Comparison of ENCODE assay signal across 12 cellular contexts in genomic region chr6:100347901-100348550, GRCh38.
DNase-seq lines count a peak whose midpoint lies in the region; ATAC-seq, FAIRE-seq and TF ChIP-seq lines count a peak whose summit lies in the region.
"Had no signal": no experiment of that assay in that cellular context is flagged by ENCODE, and none has a peak within 500 bp of the region (broad histone marks: within the 10 kb centered on the region; RNA-seq: fewer than 3 reads in every experiment).

No MANE protein-coding gene starts in this region.

- no peak overlapping the region for H3K4me3 ChIP-seq in cardiac fibroblast (replicated peaks in 1 of 2; ENCODE audit: low read depth in 2 of 2, low read length in 2 of 2)
- H3K4me3 ChIP-seq: PC-9 had no signal

- H3K27ac ChIP-seq in KOPT-K1 (ENCODE audit: low read depth, low read length, poor library complexity, severe bottlenecking), result peak overlapping the region; percentile 98
- H3K27ac ChIP-seq: PC-9 had no signal

- H3K9me3 ChIP-seq in KOPT-K1 (ENCODE audit: insufficient read depth, low read length, poor library complexity, severe bottlenecking), result no peaks in the 10 kb centered on the region

- FAIRE-seq in GM19239 (lab: Jason Lieb, UNC), result no peak

- H3K36me3 ChIP-seq in KOPT-K1 (ENCODE audit: insufficient read depth, low read length), result no peaks in the 10 kb centered on the region

- DNase-seq in A172 (ENCODE audit: low spot score) (peak; percentile 46), cardiac fibroblast (ENCODE audit: low read depth in 2 of 2) (peak; percentile 55 to 69), GM19239 (ENCODE audit: insufficient read length, low spot score) (no peak), epidermal melanocyte (ENCODE audit: insufficient read length, low spot score) (no peak)
- DNase-seq: activated CD4-positive, alpha-beta T cell treated with anti-CD3 and anti-CD28 coated beads, Interleukin-2, amount 50 U/mL, for 48 hours; head of caudate nucleus; NCI-H1092; PC-9 had no signal

- peak; percentile 70 for ATAC-seq in GM19324 (IDR thresholded peaks at IDR 0.05; ENCODE audit: low FRiP score, unreplicated experiment)
- ATAC-seq in HG02973 (IDR thresholded peaks at IDR 0.05; ENCODE audit: unreplicated experiment), result no peak
- no peak for ATAC-seq in GM19328 (IDR thresholded peaks at IDR 0.05; ENCODE audit: unreplicated experiment)

- TF ChIP-seq CTCF in cardiac fibroblast (IDR thresholded peaks at IDR 0.05; ENCODE audit: low read depth, low read length), result no peak

Comparison
In these comparisons a context has a peak if more than half of its experiments do, and no peak if none do; other contexts are left out.
1. DNase-seq: peak in A172 (single experiment) and cardiac fibroblast (2 of 2); none in GM19239 (single experiment) and epidermal melanocyte (single experiment).